22 cellular contexts compared by ENCODE assay signal in genomic region chr10:33047655-33048054, GRCh38.
"Had no signal": no experiment of that assay in that cellular context is flagged by ENCODE, and none has a peak within 500 bp of the region (broad histone marks: within the 10 kb centered on the region; RNA-seq: fewer than 3 reads in every experiment).

No MANE protein-coding gene starts in this region.

- H3K27me3 ChIP-seq: adrenal gland, esophagus muscularis mucosa, left lung, neutrophil, tibial artery had no signal

- H3K4me1 ChIP-seq: adrenal gland, esophagus muscularis mucosa, left lung, tibial artery had no signal

- ATAC-seq: stimulated activated memory B cell treated with anti-CD40 and anti-IgM and Interleukin-4, amounts not matched to agents 10 μg/mL and 1 μg/mL and 100 μg/mL, for 72 hours; T-cell had no signal

- H3K4me3 ChIP-seq: adrenal gland, coronary artery, esophagus muscularis mucosa, left lung, tibial artery had no signal

- FAIRE-seq: kidney, urothelium cell line had no signal

- DNase-seq: activated CD4-positive, alpha-beta memory T cell treated with anti-CD3 and anti-CD28 coated beads, Interleukin-2, amount 10 ng/mL, durations not matched to agents 7 days and 5 days; activated effector memory CD4-positive, alpha-beta T cell treated with Interleukin-2 at 50 U/mL for 16 hours; activated naive CD4-positive, alpha-beta T cell treated with anti-CD3 and anti-CD28 coated beads, Interleukin-2, amount 50 U/mL, for 16 hours; activated T-cell treated with anti-CD3 and anti-CD28 coated beads, Interleukin-2, amount 50 U/mL, for 24 hours; adrenal gland; caudate nucleus; hippocampal formation; kidney; left lung; mesenchymal stem cell; natural killer cell; posterior cingulate gyrus; retina; stimulated activated CD4-positive, alpha-beta T cell treated with anti-CD3 and anti-CD28 coated beads, Interleukin-2, amount 100 ng/mL, for 48 hours; T-cell; T1000; tibial artery had no signal

- H3K36me3 ChIP-seq: adrenal gland, esophagus muscularis mucosa, left lung, neutrophil, tibial artery had no signal

- H3K9me3 ChIP-seq: adrenal gland, esophagus muscularis mucosa, left lung, neutrophil, tibial artery had no signal

- H3K27ac ChIP-seq: adrenal gland, coronary artery, esophagus muscularis mucosa, left lung, neutrophil, tibial artery had no signal
